In the genomic region with DNA sequence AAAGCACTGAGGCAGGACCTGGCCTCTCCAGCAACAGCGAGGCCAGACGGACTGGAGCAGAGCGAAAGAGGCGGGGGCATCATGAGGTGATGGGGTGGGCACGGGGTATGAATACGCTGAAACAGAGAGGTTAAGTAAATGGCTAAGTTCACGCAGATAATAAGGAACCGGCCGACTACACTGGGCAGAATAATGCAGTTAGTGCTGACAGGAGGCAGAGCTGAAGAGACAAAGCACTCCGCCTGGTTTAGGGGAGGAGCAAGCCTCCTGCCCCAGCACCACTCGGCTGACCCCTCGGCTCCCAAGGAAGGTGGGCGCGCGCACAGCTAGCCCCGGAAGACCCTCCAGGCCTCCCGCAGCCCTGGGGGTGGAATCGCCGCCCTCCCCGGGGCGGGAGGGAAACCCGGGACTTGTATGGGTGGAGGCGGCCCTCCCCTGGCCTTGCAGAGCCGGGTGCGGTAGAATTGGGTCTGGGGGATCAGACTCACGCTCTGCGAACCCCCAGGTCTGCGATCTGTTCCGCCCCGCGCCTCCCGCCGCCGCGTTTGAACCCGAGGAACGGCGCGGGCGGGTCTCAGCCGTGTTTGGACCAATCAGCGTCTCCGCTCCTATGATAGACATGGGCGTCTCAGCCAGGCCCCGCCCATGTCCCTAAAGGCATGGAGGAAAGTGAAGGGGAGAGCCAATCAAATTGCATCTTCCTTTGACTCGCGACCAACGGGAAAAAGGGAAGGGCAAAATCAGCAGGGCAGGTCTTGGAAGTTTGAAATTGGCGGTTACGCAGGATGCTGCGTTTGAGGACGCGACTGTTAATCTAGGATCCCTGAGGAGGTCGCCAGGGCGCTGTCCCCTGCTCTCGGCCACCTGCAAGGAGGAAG, we compare ENCODE assay signal across 8 cellular contexts. TPM values are rescaled to one million over a fixed set of nuclear protein-coding genes. Genes with fewer than 3 reads are reported as not detected.
A peak's percentile ranks its signal among the peaks of the same experiment; 100 is the strongest.
DNase-seq lines count a peak whose midpoint lies in the region; ATAC-seq and TF ChIP-seq lines count a peak whose summit lies in the region.

A gene with protein sequence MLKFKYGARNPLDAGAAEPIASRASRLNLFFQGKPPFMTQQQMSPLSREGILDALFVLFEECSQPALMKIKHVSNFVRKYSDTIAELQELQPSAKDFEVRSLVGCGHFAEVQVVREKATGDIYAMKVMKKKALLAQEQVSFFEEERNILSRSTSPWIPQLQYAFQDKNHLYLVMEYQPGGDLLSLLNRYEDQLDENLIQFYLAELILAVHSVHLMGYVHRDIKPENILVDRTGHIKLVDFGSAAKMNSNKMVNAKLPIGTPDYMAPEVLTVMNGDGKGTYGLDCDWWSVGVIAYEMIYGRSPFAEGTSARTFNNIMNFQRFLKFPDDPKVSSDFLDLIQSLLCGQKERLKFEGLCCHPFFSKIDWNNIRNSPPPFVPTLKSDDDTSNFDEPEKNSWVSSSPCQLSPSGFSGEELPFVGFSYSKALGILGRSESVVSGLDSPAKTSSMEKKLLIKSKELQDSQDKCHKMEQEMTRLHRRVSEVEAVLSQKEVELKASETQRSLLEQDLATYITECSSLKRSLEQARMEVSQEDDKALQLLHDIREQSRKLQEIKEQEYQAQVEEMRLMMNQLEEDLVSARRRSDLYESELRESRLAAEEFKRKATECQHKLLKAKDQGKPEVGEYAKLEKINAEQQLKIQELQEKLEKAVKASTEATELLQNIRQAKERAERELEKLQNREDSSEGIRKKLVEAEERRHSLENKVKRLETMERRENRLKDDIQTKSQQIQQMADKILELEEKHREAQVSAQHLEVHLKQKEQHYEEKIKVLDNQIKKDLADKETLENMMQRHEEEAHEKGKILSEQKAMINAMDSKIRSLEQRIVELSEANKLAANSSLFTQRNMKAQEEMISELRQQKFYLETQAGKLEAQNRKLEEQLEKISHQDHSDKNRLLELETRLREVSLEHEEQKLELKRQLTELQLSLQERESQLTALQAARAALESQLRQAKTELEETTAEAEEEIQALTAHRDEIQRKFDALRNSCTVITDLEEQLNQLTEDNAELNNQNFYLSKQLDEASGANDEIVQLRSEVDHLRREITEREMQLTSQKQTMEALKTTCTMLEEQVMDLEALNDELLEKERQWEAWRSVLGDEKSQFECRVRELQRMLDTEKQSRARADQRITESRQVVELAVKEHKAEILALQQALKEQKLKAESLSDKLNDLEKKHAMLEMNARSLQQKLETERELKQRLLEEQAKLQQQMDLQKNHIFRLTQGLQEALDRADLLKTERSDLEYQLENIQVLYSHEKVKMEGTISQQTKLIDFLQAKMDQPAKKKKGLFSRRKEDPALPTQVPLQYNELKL (N-terminal part only) (minus strand): TSS at position 560 of the 878 bp plus-strand sequence. CDS start 1,152 bp downstream, outside the sequence.

- H3K4me1 Mint-ChIP-seq in GM23338 (peaks cover 10% of the 10 kb centered on the region), naive B cell (peaks cover 9 to 13% (median 11%) of the 10 kb centered on the region in 3 donors)
- peaks cover 15% of the 10 kb centered on the region for H3K4me1 Mint-ChIP-seq in activated T-cell treated with anti-CD3 and anti-CD28 coated beads, Interleukin-2, amount 50 U/mL, for 72 hours (ENCODE audit: low read depth)
- peaks cover 14% of the 10 kb centered on the region for H3K4me1 Mint-ChIP-seq in stimulated activated effector memory CD8-positive, alpha-beta T cell treated with anti-CD3 and anti-CD28 coated beads, Interleukin-12 subunit alpha, Interleukin-12 subunit beta, amount 100 ng/mL, for 72 hours

- peak within 1 kb of the TSS; percentile 91 for H3K27ac Mint-ChIP-seq in GM23338
- peak within 1 kb of the TSS; percentile 0 for H3K27ac Mint-ChIP-seq in activated T-cell treated with anti-CD3 and anti-CD28 coated beads, Interleukin-2, amount 50 U/mL, for 72 hours
- H3K27ac Mint-ChIP-seq in naive B cell, result peak within 1 kb of the TSS in 4 of 6 donors; percentile 56 to 79 (median 60)
- peak within 1 kb of the TSS; percentile 53 for H3K27ac Mint-ChIP-seq in stimulated activated effector memory CD8-positive, alpha-beta T cell treated with anti-CD3 and anti-CD28 coated beads, Interleukin-12 subunit alpha, Interleukin-12 subunit beta, amount 100 ng/mL, for 72 hours

- ATAC-seq in GM23338, result peak; percentile 97
- ATAC-seq in activated T-cell treated with anti-CD3 and anti-CD28 coated beads, Interleukin-2, amount 50 U/mL, for 72 hours (replicated peaks in 1 of 2), result peak; percentile 100
- peak; percentile 99 for ATAC-seq in naive B cell (ENCODE audit: low read depth in 2 of 2)
- ATAC-seq in stimulated activated effector memory CD8-positive, alpha-beta T cell treated with anti-CD3 and anti-CD28 coated beads, Interleukin-12 subunit alpha, Interleukin-12 subunit beta, amount 100 ng/mL, for 72 hours, result peak; percentile 99

- DNase-seq in Daoy (ENCODE audit: low read depth) (peak; percentile 97), GM23338 (ENCODE audit: low spot score) (peak; percentile 99), Kasumi-1 (lab: John Stamatoyannopoulos, UW) (peak; percentile 96 to 97), RKO (ENCODE audit: low spot score) (peak; percentile 96), fibroblast of gingiva (ENCODE audit: low read depth) (peak; percentile 91), naive B cell (peak; percentile 72)
- DNase-seq in activated T-cell treated with anti-CD3 and anti-CD28 coated beads, Interleukin-2, amount 50 U/mL, for 72 hours, result peak; percentile 89 to 92
- peak; percentile 79 to 92 for DNase-seq in stimulated activated effector memory CD8-positive, alpha-beta T cell treated with anti-CD3 and anti-CD28 coated beads, Interleukin-12 subunit alpha, Interleukin-12 subunit beta, amount 100 ng/mL, for 72 hours (ENCODE audit: low spot score in 2 of 2)

- H3K36me3 ChIP-seq in GM23338 (ENCODE audit: insufficient read depth), result peaks cover 30% of the 10 kb centered on the region

- peak in 1 of 2 experiments; percentile 30; a peak in 1 of 4 replicates for TF ChIP-seq CTCF in GM23338 (conservative IDR thresholded peaks at IDR 0.05; ENCODE audit: low read depth in 2 of 2)

- H3F3A ChIP-seq in GM23338 (replicated peaks; ENCODE audit: low read depth), result no peaks in the 10 kb centered on the region

- H3K36me3 Mint-ChIP-seq in GM23338 (ENCODE audit: low read depth) (peaks cover 37% of the 10 kb centered on the region), naive B cell (no peaks in the 10 kb centered on the region)
- H3K36me3 Mint-ChIP-seq in activated T-cell treated with anti-CD3 and anti-CD28 coated beads, Interleukin-2, amount 50 U/mL, for 72 hours (ENCODE audit: insufficient read depth in 2 of 2), result peaks cover 0 to 3% of the 10 kb centered on the region in 2 donors
- peaks cover 18% of the 10 kb centered on the region for H3K36me3 Mint-ChIP-seq in stimulated activated effector memory CD8-positive, alpha-beta T cell treated with anti-CD3 and anti-CD28 coated beads, Interleukin-12 subunit alpha, Interleukin-12 subunit beta, amount 100 ng/mL, for 72 hours

- peak within 1 kb of the TSS; percentile 53; the same call in 1 of the 2 replicates for H3K27ac ChIP-seq in GM23338 (ENCODE audit: low read depth)

- H3K4me2 ChIP-seq in GM23338, result peak within 1 kb of the TSS; percentile 84

- peaks cover 9% of the 10 kb centered on the region for H3K4me1 ChIP-seq in GM23338 (ENCODE audit: insufficient read depth)

- H3K9me2 ChIP-seq in GM23338 (ENCODE audit: insufficient read depth), result no peaks in the 10 kb centered on the region

- 0 out of 2 replicates have a peak, but pooled peaks cover 3% of the 10 kb centered on the region for H4K20me1 ChIP-seq in GM23338 (replicated peaks; ENCODE audit: insufficient read depth)

- peak within 1 kb of the TSS; percentile 97 for H3K4me3 Mint-ChIP-seq in GM23338
- peak within 1 kb of the TSS; percentile 79 to 81 for H3K4me3 Mint-ChIP-seq in activated T-cell treated with anti-CD3 and anti-CD28 coated beads, Interleukin-2, amount 50 U/mL, for 72 hours
- H3K4me3 Mint-ChIP-seq in naive B cell, result peak within 1 kb of the TSS; percentile 81 to 94 (median 89)
- peak within 1 kb of the TSS; percentile 82 for H3K4me3 Mint-ChIP-seq in stimulated activated effector memory CD8-positive, alpha-beta T cell treated with anti-CD3 and anti-CD28 coated beads, Interleukin-12 subunit alpha, Interleukin-12 subunit beta, amount 100 ng/mL, for 72 hours

- peak within 1 kb of the TSS; percentile 77 for H2AFZ ChIP-seq in GM23338

- H3K4me3 ChIP-seq in GM23338, result peak within 1 kb of the TSS; percentile 65

- H3K9me3 Mint-ChIP-seq in GM23338, result no peaks in the 10 kb centered on the region
- H3K9me3 Mint-ChIP-seq in activated T-cell treated with anti-CD3 and anti-CD28 coated beads, Interleukin-2, amount 50 U/mL, for 72 hours, result no peaks in the 10 kb centered on the region
- H3K9me3 Mint-ChIP-seq in naive B cell, result no peaks in the 10 kb centered on the region
- H3K9me3 Mint-ChIP-seq in stimulated activated effector memory CD8-positive, alpha-beta T cell treated with anti-CD3 and anti-CD28 coated beads, Interleukin-12 subunit alpha, Interleukin-12 subunit beta, amount 100 ng/mL, for 72 hours, result no peaks in the 10 kb centered on the region

- H3K27me3 Mint-ChIP-seq in GM23338 (ENCODE audit: insufficient read depth, low read depth, poor library complexity) (peaks cover 6% of the 10 kb centered on the region), naive B cell (peaks cover 0 to 4% (median 0%) of the 10 kb centered on the region in 3 donors)
- no peaks in the 10 kb centered on the region for H3K27me3 Mint-ChIP-seq in activated T-cell treated with anti-CD3 and anti-CD28 coated beads, Interleukin-2, amount 50 U/mL, for 72 hours (ENCODE audit: low read depth)

- H3K79me2 ChIP-seq in GM23338 (replicated peaks; ENCODE audit: insufficient read depth), result peaks cover 11% of the 10 kb centered on the region

- H3K27me3 ChIP-seq in GM23338 (ENCODE audit: insufficient read depth), result no peaks in the 10 kb centered on the region

TF ChIP-seq in GM23338, 12 proteins besides CTCF, POLR2A, EP300 and RAD21 (continues in another document):
- TF ChIP-seq ZNF114 (CRISPR knock-in tag; IDR thresholded peaks at IDR 0.05) (no peak), ZNF331 (CRISPR knock-in tag; IDR thresholded peaks at IDR 0.05; ENCODE audit: low read depth) (no peak), NANOG (IDR thresholded peaks at IDR 0.05; ENCODE audit: borderline replicate concordance) (no peak), CREB1 (CRISPR knock-in tag; IDR thresholded peaks at IDR 0.05; ENCODE audit: low read depth) (peak; percentile 68; the same call in 1 of the 2 replicates), EZH2phosphoT487 (IDR thresholded peaks at IDR 0.05; ENCODE audit: unreplicated experiment) (no peak)

RNA-seq across cellular contexts. Expression of the gene that starts here (rescaled TPM):
- total RNA-seq in Daoy (2014; rRNA removed; shearing (Covaris generic)), result 20.6 and 21.1 TPM in 2 replicates
- total RNA-seq in GM23338 (2014; rRNA removed; shearing (Covaris generic)), result 34.9 and 47.8 TPM in 2 replicates
- polyA plus RNA-seq in GM23338 (2016; fragmentation: Nextera tagmentation; extraction: Ambion mirVana), result 9.7 and 9.9 TPM in 2 replicates
- 10 to 100 TPM; 44.6 to 52.1 TPM for total RNA-seq in activated T-cell treated with anti-CD3 and anti-CD28 coated beads, Interleukin-2, amount 50 U/mL, for 72 hours
- 1 to 10 TPM in 1 of 6 donors, under 1 TPM in 3, not detected in 2; 0.34 to 1.1 (median 0.58) TPM for polyA plus RNA-seq in naive B cell (ENCODE audit: low read depth in 6 of 6)

Comparison
In these comparisons a context has a peak if more than half of its experiments do, and no peak if none do; other contexts are left out.
1. Peak in every context shown above with its lines: DNase-seq, ATAC-seq, H3K4me3 ChIP-seq and H3K27ac ChIP-seq.
2. H3K27ac Mint-ChIP-seq: peak in every context shown above with its lines; median percentile 91 in GM23338; 60 in naive B cell; 53 in stimulated activated effector memory CD8-positive, alpha-beta T cell treated with anti-CD3 and anti-CD28 coated beads, Interleukin-12 subunit alpha, Interleukin-12 subunit beta, amount 100 ng/mL, for 72 hours; 0 in activated T-cell treated with anti-CD3 and anti-CD28 coated beads, Interleukin-2, amount 50 U/mL, for 72 hours.